Comparison of ENCODE assay signal across 15 cellular contexts in the genomic region with DNA sequence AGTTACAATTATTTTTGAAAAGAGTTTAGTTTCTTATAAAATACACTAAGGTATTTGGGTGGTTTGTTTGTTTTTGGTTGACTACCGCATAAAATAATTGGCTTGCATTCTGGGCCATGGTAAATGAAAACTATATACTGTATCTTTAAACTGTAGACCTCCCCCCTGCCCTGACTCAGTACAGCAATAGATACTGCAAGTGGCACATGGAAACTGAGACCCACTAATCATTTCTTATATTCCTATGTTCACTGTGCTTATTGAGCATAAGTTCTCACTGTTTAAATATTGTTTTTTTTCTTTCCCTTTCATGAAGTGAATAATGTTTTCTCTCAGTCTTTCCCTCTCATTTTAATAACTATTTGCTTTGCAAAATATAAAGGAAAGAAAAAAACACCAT.
"Had no signal": no experiment of that assay in that cellular context is flagged by ENCODE, and none has a peak within 500 bp of the region (broad histone marks: within the 10 kb centered on the region; RNA-seq: fewer than 3 reads in every experiment).

No MANE protein-coding gene starts in this region.

- H3K27ac ChIP-seq: esophagus squamous epithelium, heart right ventricle, left ventricle myocardium inferior, prostate gland, right atrium auricular region, testis had no signal

- H3K4me1 ChIP-seq: prostate gland had no signal

- H3K4me3 Mint-ChIP-seq: activated T-helper 1 cell treated with anti-CD3 and anti-CD28 coated beads, Interleukin-12 subunit alpha, Interleukin-12 subunit beta, Interleukin-2, Interleukin-4 antibody, amounts not matched to agents 30 ng/mL and 10 ng/mL and 1 ng/mL, durations not matched to agents 14 hours and 24 hours and 36 hours; type B pancreatic cell had no signal

- ATAC-seq: heart right ventricle, SK-N-SH treated with all-trans-retinoic acid at 6 μM for 48 hours had no signal

- H3K9me3 Mint-ChIP-seq: type B pancreatic cell had no signal

- H3K36me3 ChIP-seq: prostate gland, right atrium auricular region had no signal

- H3K27ac Mint-ChIP-seq: activated T-helper 1 cell treated with anti-CD3 and anti-CD28 coated beads, Interleukin-12 subunit alpha, Interleukin-12 subunit beta, Interleukin-2, Interleukin-4 antibody, amounts not matched to agents 30 ng/mL and 10 ng/mL and 1 ng/mL, durations not matched to agents 14 hours and 24 hours and 36 hours; type B pancreatic cell had no signal

- DNase-seq: activated CD4-positive, alpha-beta T cell treated with anti-CD3 and anti-CD28 coated beads, Interleukin-2, amount 50 U/mL, for 4 hours; activated CD4-positive, CD25-positive, alpha-beta regulatory T cell treated with anti-CD3 and anti-CD28 coated beads, Interleukin-2, amount 50 U/mL, for 72 hours; amygdala; dermis blood vessel endothelial cell; effector memory CD4-positive, alpha-beta T cell; esophagus squamous epithelium; heart right ventricle; kidney glomerular epithelial cell; left ventricle myocardium inferior; testis had no signal

- H3K9me3 ChIP-seq: esophagus squamous epithelium, heart right ventricle, left ventricle myocardium inferior, prostate gland, right atrium auricular region, testis had no signal

- H3K27me3 ChIP-seq: esophagus squamous epithelium, heart right ventricle, right atrium auricular region, testis had no signal

- H3K4me3 ChIP-seq: esophagus squamous epithelium, heart right ventricle, left ventricle myocardium inferior, prostate gland, right atrium auricular region, testis had no signal

- H3K27me3 Mint-ChIP-seq: type B pancreatic cell had no signal
